ENCODE assay signal across 8 cellular contexts in genomic region chr14:63727231-63727735, GRCh38. TPM values are rescaled to one million over a fixed set of nuclear protein-coding genes. Genes with fewer than 3 reads are reported as not detected.
DNase-seq lines count a peak whose midpoint lies in the region; TF ChIP-seq lines count a peak whose summit lies in the region.

No MANE protein-coding gene starts in this region.

- no peaks in the 10 kb centered on the region for H3K79me1 ChIP-seq in neuronal stem cell (ENCODE audit: low read depth, low read length)

- H2BK15ac ChIP-seq in neuronal stem cell (ENCODE audit: low read length), result no peak overlapping the region

- H3K9me3 ChIP-seq in MG63, result no peaks in the 10 kb centered on the region
- H3K9me3 ChIP-seq in neuronal stem cell (replicated peaks in 1 of 2; ENCODE audit: control insufficient read depth in 2 of 2, insufficient read depth in 1 of 2, low read depth in 1 of 2, low read length in 2 of 2), result no peaks in the 10 kb centered on the region

- H3K27ac ChIP-seq in neuronal stem cell (replicated peaks; ENCODE audit: low read length), result no peak overlapping the region

- H3K18ac ChIP-seq in neuronal stem cell (ENCODE audit: low read length), result peak overlapping the region; percentile 91

- peak overlapping the region; percentile 100 for H2AFZ ChIP-seq in neuronal stem cell (ENCODE audit: low read length)

- no peak overlapping the region for H3K4ac ChIP-seq in neuronal stem cell (ENCODE audit: low read length)

- POLR2A ChIA-PET in HEK293T (lab: Yijun Ruan, JAX), result interaction anchor here (3.3 kb wide), 1 partner anchor 86 kb away, joined by 25 read pairs; the partner anchor contains the start of gene WDR89

- H3K4me1 Mint-ChIP-seq in activated naive CD4-positive, alpha-beta T cell treated with anti-CD3 and anti-CD28 coated beads, Interleukin-2, amount 10 ng/mL, durations not matched to agents 7 days and 5 days, result peaks cover 42% of the 10 kb centered on the region

- H3K9me3 Mint-ChIP-seq in activated naive CD4-positive, alpha-beta T cell treated with anti-CD3 and anti-CD28 coated beads, Interleukin-2, amount 10 ng/mL, durations not matched to agents 7 days and 5 days, result no peaks in the 10 kb centered on the region

- H3K4me3 ChIP-seq in MG63, result peak overlapping the region; percentile 71
- peak overlapping the region; percentile 72 to 87 for H3K4me3 ChIP-seq in neuronal stem cell (ENCODE audit: low read length in 2 of 2)

- CTCF ChIA-PET in HEK293T (lab: Yijun Ruan, JAX), result interaction anchor here (0.5 kb wide), 1 partner anchor 49 kb away, joined by 3 read pairs; no protein-coding TSS in a partner anchor
- CTCF ChIA-PET in activated naive CD4-positive, alpha-beta T cell treated with anti-CD3 and anti-CD28 coated beads, Interleukin-2, amount 10 ng/mL, durations not matched to agents 7 days and 5 days (lab: Charles Lee), result no interaction called here

- H4K91ac ChIP-seq in neuronal stem cell (ENCODE audit: low read depth, low read length, poor library complexity), result no peak overlapping the region

- H3K36me3 Mint-ChIP-seq in activated naive CD4-positive, alpha-beta T cell treated with anti-CD3 and anti-CD28 coated beads, Interleukin-2, amount 10 ng/mL, durations not matched to agents 7 days and 5 days, result peaks cover 7% of the 10 kb centered on the region

- H3K36me3 ChIP-seq in MG63 (no peaks in the 10 kb centered on the region), neuronal stem cell (replicated peaks in 1 of 2; ENCODE audit: control insufficient read depth in 2 of 2, insufficient read depth in 2 of 2, low read length in 2 of 2) (no peaks in the 10 kb centered on the region)

- H2BK12ac ChIP-seq in neuronal stem cell (ENCODE audit: low read length), result no peak overlapping the region

- H3K4me2 ChIP-seq in neuronal stem cell (ENCODE audit: insufficient read depth, low read length, poor library complexity, severe bottlenecking), result peak overlapping the region; percentile 77

- peak overlapping the region; percentile 28 for H3K14ac ChIP-seq in neuronal stem cell (ENCODE audit: low read length)

- H3K9ac ChIP-seq in neuronal stem cell (ENCODE audit: low read depth, low read length, poor library complexity), result peak overlapping the region; percentile 85

- H4K8ac ChIP-seq in neuronal stem cell (ENCODE audit: low read depth, low read length), result no peak overlapping the region

- peak overlapping the region; percentile 32 for H3K23ac ChIP-seq in neuronal stem cell (ENCODE audit: low read depth, low read length, poor library complexity)

- peak overlapping the region; percentile 99 for H3K4me3 Mint-ChIP-seq in activated naive CD4-positive, alpha-beta T cell treated with anti-CD3 and anti-CD28 coated beads, Interleukin-2, amount 10 ng/mL, durations not matched to agents 7 days and 5 days

- H3K27me3 ChIP-seq in MG63 (no peaks in the 10 kb centered on the region), neuronal stem cell (ENCODE audit: control insufficient read depth in 3 of 3, insufficient read depth in 3 of 3, low read depth in 1 of 3, low read length in 3 of 3) (peaks cover 0 to 27% (median 14%) of the 10 kb centered on the region in 3 experiments)

- H3K4me1 ChIP-seq in neuronal stem cell (ENCODE audit: control insufficient read depth in 2 of 2, insufficient read depth in 1 of 2, low read depth in 1 of 2, low read length in 2 of 2), result peaks cover 2 to 13% of the 10 kb centered on the region in 2 donors

- intact Hi-C loops in head of caudate nucleus (cut with DNase I), result loop anchor here (5.0 kb wide), 2 partner anchors 85 to 185 kb away; partner anchors contain the start of genes PPP2R5E and WDR89

- no peak overlapping the region for H2BK120ac ChIP-seq in neuronal stem cell (ENCODE audit: low read depth, low read length)

- peak overlapping the region; percentile 2 for H2BK5ac ChIP-seq in neuronal stem cell (ENCODE audit: low read length)

- no peak overlapping the region for H2AK5ac ChIP-seq in neuronal stem cell (ENCODE audit: low read depth, low read length)

- WGBS in neuronal stem cell (ENCODE audit: extremely low coverage in 2 of 2, insufficient read length in 2 of 2, insufficient replicate concordance in 1 of 2), 2 donors, result no CpG with 5 or more reads among the region's 45 CpGs

- H3K27ac Mint-ChIP-seq in activated naive CD4-positive, alpha-beta T cell treated with anti-CD3 and anti-CD28 coated beads, Interleukin-2, amount 10 ng/mL, durations not matched to agents 7 days and 5 days, result peak overlapping the region; percentile 94

- H3K27me3 Mint-ChIP-seq in activated naive CD4-positive, alpha-beta T cell treated with anti-CD3 and anti-CD28 coated beads, Interleukin-2, amount 10 ng/mL, durations not matched to agents 7 days and 5 days, result peaks cover 23% of the 10 kb centered on the region

- peak; percentile 68 for DNase-seq in activated effector memory CD4-positive, alpha-beta T cell treated with anti-CD3 and anti-CD28 coated beads, Interleukin-2, amount 50 U/mL, for 16 hours
- DNase-seq in activated effector memory CD4-positive, alpha-beta T cell treated with Interleukin-2 at 50 U/mL for 16 hours, result no peak
- DNase-seq in HEK293T (ENCODE audit: extremely low spot score), result peak; percentile 64
- peak; percentile 41 for DNase-seq in MG63
- peak; percentile 42 for DNase-seq in activated naive CD4-positive, alpha-beta T cell treated with anti-CD3 and anti-CD28 coated beads, Interleukin-2, amount 10 ng/mL, durations not matched to agents 7 days and 5 days
- DNase-seq in head of caudate nucleus, result peak in 41 of 42 donors; percentile 9 to 70 (median 42)
- DNase-seq in neuronal stem cell (ENCODE audit: low spot score), result no peak
- no peak for DNase-seq in effector CD8-positive, alpha-beta T cell (lab: John Stamatoyannopoulos, UW)

TF ChIP-seq in HEK293T, 16 proteins besides CTCF, POLR2A, EP300 and RAD21:
- no peak for TF ChIP-seq ELF4 (IDR thresholded peaks at IDR 0.05)
- TF ChIP-seq ZNF384 (IDR thresholded peaks at IDR 0.05), result no peak

RNA-seq across cellular contexts. Expression of gene SGPP1, which starts 0.6 kb away (rescaled TPM):
- total RNA-seq in MG63 (2014; rRNA removed; shearing (Covaris generic); ENCODE audit: low replicate concordance), result 17.1 and 18.0 TPM in 2 replicates
- polyA plus RNA-seq in neuronal stem cell (2013, experiment 1 of 2), result 6.6 TPM
- 6.7 TPM for polyA plus RNA-seq in neuronal stem cell (2013, experiment 2 of 2)

Comparison
In these comparisons a context has a peak if more than half of its experiments do, and no peak if none do; other contexts are left out.
1. DNase-seq: peak in activated effector memory CD4-positive, alpha-beta T cell treated with anti-CD3 and anti-CD28 coated beads, Interleukin-2, amount 50 U/mL, for 16 hours (single experiment), HEK293T (single experiment), MG63 (single experiment), activated naive CD4-positive, alpha-beta T cell treated with anti-CD3 and anti-CD28 coated beads, Interleukin-2, amount 10 ng/mL, durations not matched to agents 7 days and 5 days (single experiment) and head of caudate nucleus (41 of 42); none in activated effector memory CD4-positive, alpha-beta T cell treated with Interleukin-2 at 50 U/mL for 16 hours (single experiment), neuronal stem cell (single experiment) and effector CD8-positive, alpha-beta T cell (single experiment).